ENCODE assay signal across 1 cellular context in genomic region chr3:197528190-197528589, GRCh38.
TF ChIP-seq lines count a peak whose summit lies in the region.

No MANE protein-coding gene starts in this region.

TF ChIP-seq in SK-N-SH, 30 proteins besides CTCF, POLR2A, EP300 and RAD21 (continued from another document):
- TF ChIP-seq IRF3 (IDR thresholded peaks at IDR 0.05; ENCODE audit: low read depth, low read length) = no peak
- no peak for TF ChIP-seq TCF12 (IDR thresholded peaks at IDR 0.05)
- no peak for TF ChIP-seq EZH2phosphoT487 (IDR thresholded peaks at IDR 0.05; ENCODE audit: borderline replicate concordance, low read depth)
- no peak for TF ChIP-seq MAX (IDR thresholded peaks at IDR 0.05; ENCODE audit: low read depth)
- TF ChIP-seq REST (IDR thresholded peaks at IDR 0.05; ENCODE audit: low read depth, low read length) = no peak
- TF ChIP-seq FOSL2 (IDR thresholded peaks at IDR 0.05; ENCODE audit: borderline replicate concordance, low read depth) = no peak
- TF ChIP-seq RXRA (IDR thresholded peaks at IDR 0.05; ENCODE audit: borderline replicate concordance, low read depth) = no peak
- TF ChIP-seq USF2 (IDR thresholded peaks at IDR 0.05; ENCODE audit: borderline replicate concordance, low read depth, low read length) = no peak
- TF ChIP-seq ELF1 (IDR thresholded peaks at IDR 0.05) = no peak
- TF ChIP-seq SMC3 (IDR thresholded peaks at IDR 0.05; ENCODE audit: low read depth, low read length) = no peak; the same call in 1 of the 2 replicates
- peak; percentile 84 for TF ChIP-seq FOXJ3 (CRISPR knock-in tag; IDR thresholded peaks at IDR 0.05)
- no peak for TF ChIP-seq JUND (IDR thresholded peaks at IDR 0.05)
- TF ChIP-seq RFX5 (IDR thresholded peaks at IDR 0.05; ENCODE audit: low read length) = 0 out of 2 replicates have a peak, but pooled peaks have one; percentile 15
- TF ChIP-seq POLR2AphosphoS5 (IDR thresholded peaks at IDR 0.05; ENCODE audit: low read depth, low read length) = no peak
- TF ChIP-seq RCOR1 (IDR thresholded peaks at IDR 0.05; ENCODE audit: low read length) = peak; percentile 74
- TF ChIP-seq MXI1 (IDR thresholded peaks at IDR 0.05; ENCODE audit: low read depth, low read length) = peak; percentile 41; the same call in 1 of the 2 replicates
- no peak for TF ChIP-seq TEAD4 (IDR thresholded peaks at IDR 0.05; ENCODE audit: borderline replicate concordance, insufficient read depth)
- no peak for TF ChIP-seq YY1 (IDR thresholded peaks at IDR 0.05; ENCODE audit: low read depth)
- TF ChIP-seq MEF2A (IDR thresholded peaks at IDR 0.05; ENCODE audit: borderline replicate concordance, low read depth) = no peak
- TF ChIP-seq GABPA (IDR thresholded peaks at IDR 0.05; ENCODE audit: low read depth) = no peak
- no peak for TF ChIP-seq TAF1 (IDR thresholded peaks at IDR 0.05; ENCODE audit: borderline replicate concordance, low read depth, low read length)
- peak; percentile 72 for TF ChIP-seq CHD2 (IDR thresholded peaks at IDR 0.05; ENCODE audit: low read length, partially characterized antibody)
- no peak for TF ChIP-seq NRF1 (IDR thresholded peaks at IDR 0.05; ENCODE audit: low read depth, low read length)
- no peak for TF ChIP-seq FOXM1 (IDR thresholded peaks at IDR 0.05; ENCODE audit: low read depth)
